In the genomic region with DNA sequence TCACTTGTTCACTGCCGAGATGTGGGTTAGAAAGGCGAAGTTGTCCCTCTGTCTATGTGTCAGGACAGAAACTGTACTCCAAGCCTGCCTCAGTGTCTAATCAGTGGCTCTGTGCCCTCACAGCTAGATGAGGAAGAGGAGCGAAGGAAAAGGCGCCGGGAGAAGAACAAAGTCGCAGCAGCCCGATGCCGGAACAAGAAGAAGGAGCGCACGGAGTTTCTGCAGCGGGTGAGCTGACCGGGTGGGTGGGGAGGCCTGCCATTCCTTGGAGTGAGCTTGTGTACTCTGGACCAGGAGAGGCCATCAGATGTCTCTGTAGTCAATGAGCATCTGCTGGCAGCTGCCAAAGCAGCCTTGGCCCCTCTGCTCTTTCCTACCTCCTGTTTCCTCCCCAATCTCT, we compare ENCODE assay signal across 21 cellular contexts.
"Had no signal": no experiment of that assay in that cellular context is flagged by ENCODE, and none has a peak within 500 bp of the region (broad histone marks: within the 10 kb centered on the region; RNA-seq: fewer than 3 reads in every experiment).

No MANE protein-coding gene starts in this region.

- DNase-seq: activated CD4-positive, alpha-beta T cell treated with anti-CD3 and anti-CD28 coated beads for 36 hours; activated CD4-positive, alpha-beta T cell treated with anti-CD3 and anti-CD28 coated beads, Interleukin-2, amount 50 U/mL, for 4 hours; activated naive CD4-positive, alpha-beta T cell treated with anti-CD3 and anti-CD28 coated beads, Interleukin-2, amount 50 U/mL, for 16 hours; activated naive CD8-positive, alpha-beta T cell treated with anti-CD3 and anti-CD28 coated beads, Interleukin-2, amount 50 U/mL, for 24 hours; activated T-cell treated with anti-CD3 and anti-CD28 coated beads, Interleukin-2, amount 50 U/mL, for 48 hours; effector memory CD8-positive, alpha-beta T cell; hypothalamus; left cardiac atrium; stimulated activated CD4-positive, alpha-beta T cell treated with anti-CD3 and anti-CD28 coated beads, Interleukin-12 subunit alpha, Interleukin-12 subunit beta, amount 100 ng/mL, for 4 hours; stimulated activated CD4-positive, alpha-beta T cell treated with anti-CD3 and anti-CD28 coated beads, Interleukin-4, amount 100 ng/mL, for 4 hours; stimulated activated naive CD8-positive, alpha-beta T cell treated with anti-CD3 and anti-CD28 coated beads, Interleukin-15, Interleukin-2, amounts not matched to agents 100 U/mL and 50 U/mL, for 24 hours; T-helper 9 cell; tibial artery had no signal

- H3K9me3 ChIP-seq: esophagus muscularis mucosa, tibial artery had no signal

- H3K4me3 ChIP-seq: cardiac muscle cell, esophagus muscularis mucosa, neural progenitor cell, tibial artery had no signal

- H3K4me2 ChIP-seq: neural progenitor cell had no signal

- H2AFZ ChIP-seq: neural progenitor cell had no signal

- H3K9ac ChIP-seq: neural progenitor cell had no signal

- H3K27ac Mint-ChIP-seq: activated CD4-positive, alpha-beta T cell treated with anti-CD3 and anti-CD28 coated beads for 36 hours; activated naive CD8-positive, alpha-beta T cell treated with anti-CD3 and anti-CD28 coated beads, Interleukin-2, amount 50 U/mL, for 24 hours; memory B cell; neural progenitor cell; progenitor cell of endocrine pancreas; WTC11 had no signal

- FAIRE-seq: frontal cortex, islet of Langerhans had no signal

- H3K27ac ChIP-seq: cardiac muscle cell, neural progenitor cell, tibial artery had no signal

- H3K36me3 Mint-ChIP-seq: neural progenitor cell had no signal

- H3K36me3 ChIP-seq: cardiac muscle cell, neural progenitor cell had no signal

- H3K27me3 ChIP-seq: cardiac muscle cell, esophagus muscularis mucosa, neural progenitor cell, tibial artery had no signal

- ATAC-seq: activated CD4-positive, alpha-beta T cell treated with anti-CD3 and anti-CD28 coated beads for 36 hours; activated naive CD8-positive, alpha-beta T cell treated with anti-CD3 and anti-CD28 coated beads, Interleukin-2, amount 50 U/mL, for 24 hours; effector memory CD8-positive, alpha-beta T cell; left cardiac atrium; stimulated activated naive CD8-positive, alpha-beta T cell treated with anti-CD3 and anti-CD28 coated beads, Interleukin-15, Interleukin-2, amounts not matched to agents 100 U/mL and 50 U/mL, for 24 hours; WTC11 had no signal

- H3K4me1 Mint-ChIP-seq: activated CD4-positive, alpha-beta T cell treated with anti-CD3 and anti-CD28 coated beads for 36 hours; activated naive CD8-positive, alpha-beta T cell treated with anti-CD3 and anti-CD28 coated beads, Interleukin-2, amount 50 U/mL, for 24 hours had no signal

- H3K4me3 Mint-ChIP-seq: activated CD4-positive, alpha-beta T cell treated with anti-CD3 and anti-CD28 coated beads for 36 hours; activated naive CD8-positive, alpha-beta T cell treated with anti-CD3 and anti-CD28 coated beads, Interleukin-2, amount 50 U/mL, for 24 hours; effector memory CD8-positive, alpha-beta T cell; memory B cell; neural progenitor cell; WTC11 had no signal

- H3K27me3 Mint-ChIP-seq: activated CD4-positive, alpha-beta T cell treated with anti-CD3 and anti-CD28 coated beads for 36 hours; activated naive CD8-positive, alpha-beta T cell treated with anti-CD3 and anti-CD28 coated beads, Interleukin-2, amount 50 U/mL, for 24 hours; effector memory CD8-positive, alpha-beta T cell; memory B cell; progenitor cell of endocrine pancreas had no signal

- H3K9me3 Mint-ChIP-seq: activated naive CD8-positive, alpha-beta T cell treated with anti-CD3 and anti-CD28 coated beads, Interleukin-2, amount 50 U/mL, for 24 hours; effector memory CD8-positive, alpha-beta T cell; memory B cell; neural progenitor cell; WTC11 had no signal
